1 cellular context compared by ENCODE assay signal in the genomic region with DNA sequence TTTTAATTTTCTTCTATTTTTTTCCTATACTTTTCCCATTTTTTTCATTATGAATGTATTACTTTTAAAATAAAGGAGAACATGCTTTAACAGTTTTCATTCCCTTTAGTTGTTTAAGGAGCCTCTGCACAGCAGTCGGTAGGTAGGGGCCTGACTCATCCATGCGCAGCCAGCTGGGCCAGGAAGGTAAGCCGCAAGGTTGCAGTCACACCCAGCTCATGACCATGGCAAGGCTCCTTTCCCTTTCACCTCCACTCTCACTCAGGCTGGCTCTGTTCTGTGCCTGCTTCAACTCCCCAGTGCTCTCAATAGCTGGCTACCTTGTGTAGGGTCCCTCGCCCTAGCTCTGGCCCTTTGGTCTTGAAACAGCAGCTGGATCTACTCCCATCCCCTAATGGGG.
TF ChIP-seq lines count a peak whose summit lies in the region.

No MANE protein-coding gene starts in this region.

TF ChIP-seq in WTC11, 78 proteins besides CTCF, POLR2A, EP300 and RAD21 (continued from another document):
- TF ChIP-seq, protein P1, sequence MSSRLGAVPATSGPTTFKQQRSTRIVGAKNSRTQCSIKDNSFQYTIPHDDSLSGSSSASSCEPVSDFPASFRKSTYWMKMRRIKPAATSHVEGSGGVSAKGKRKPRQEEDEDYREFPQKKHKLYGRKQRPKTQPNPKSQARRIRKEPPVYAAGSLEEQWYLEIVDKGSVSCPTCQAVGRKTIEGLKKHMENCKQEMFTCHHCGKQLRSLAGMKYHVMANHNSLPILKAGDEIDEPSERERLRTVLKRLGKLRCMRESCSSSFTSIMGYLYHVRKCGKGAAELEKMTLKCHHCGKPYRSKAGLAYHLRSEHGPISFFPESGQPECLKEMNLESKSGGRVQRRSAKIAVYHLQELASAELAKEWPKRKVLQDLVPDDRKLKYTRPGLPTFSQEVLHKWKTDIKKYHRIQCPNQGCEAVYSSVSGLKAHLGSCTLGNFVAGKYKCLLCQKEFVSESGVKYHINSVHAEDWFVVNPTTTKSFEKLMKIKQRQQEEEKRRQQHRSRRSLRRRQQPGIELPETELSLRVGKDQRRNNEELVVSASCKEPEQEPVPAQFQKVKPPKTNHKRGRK (CRISPR knock-in tag; IDR thresholded peaks at IDR 0.05; ENCODE audit: borderline replicate concordance) = no peak
- TF ChIP-seq, protein P2, sequence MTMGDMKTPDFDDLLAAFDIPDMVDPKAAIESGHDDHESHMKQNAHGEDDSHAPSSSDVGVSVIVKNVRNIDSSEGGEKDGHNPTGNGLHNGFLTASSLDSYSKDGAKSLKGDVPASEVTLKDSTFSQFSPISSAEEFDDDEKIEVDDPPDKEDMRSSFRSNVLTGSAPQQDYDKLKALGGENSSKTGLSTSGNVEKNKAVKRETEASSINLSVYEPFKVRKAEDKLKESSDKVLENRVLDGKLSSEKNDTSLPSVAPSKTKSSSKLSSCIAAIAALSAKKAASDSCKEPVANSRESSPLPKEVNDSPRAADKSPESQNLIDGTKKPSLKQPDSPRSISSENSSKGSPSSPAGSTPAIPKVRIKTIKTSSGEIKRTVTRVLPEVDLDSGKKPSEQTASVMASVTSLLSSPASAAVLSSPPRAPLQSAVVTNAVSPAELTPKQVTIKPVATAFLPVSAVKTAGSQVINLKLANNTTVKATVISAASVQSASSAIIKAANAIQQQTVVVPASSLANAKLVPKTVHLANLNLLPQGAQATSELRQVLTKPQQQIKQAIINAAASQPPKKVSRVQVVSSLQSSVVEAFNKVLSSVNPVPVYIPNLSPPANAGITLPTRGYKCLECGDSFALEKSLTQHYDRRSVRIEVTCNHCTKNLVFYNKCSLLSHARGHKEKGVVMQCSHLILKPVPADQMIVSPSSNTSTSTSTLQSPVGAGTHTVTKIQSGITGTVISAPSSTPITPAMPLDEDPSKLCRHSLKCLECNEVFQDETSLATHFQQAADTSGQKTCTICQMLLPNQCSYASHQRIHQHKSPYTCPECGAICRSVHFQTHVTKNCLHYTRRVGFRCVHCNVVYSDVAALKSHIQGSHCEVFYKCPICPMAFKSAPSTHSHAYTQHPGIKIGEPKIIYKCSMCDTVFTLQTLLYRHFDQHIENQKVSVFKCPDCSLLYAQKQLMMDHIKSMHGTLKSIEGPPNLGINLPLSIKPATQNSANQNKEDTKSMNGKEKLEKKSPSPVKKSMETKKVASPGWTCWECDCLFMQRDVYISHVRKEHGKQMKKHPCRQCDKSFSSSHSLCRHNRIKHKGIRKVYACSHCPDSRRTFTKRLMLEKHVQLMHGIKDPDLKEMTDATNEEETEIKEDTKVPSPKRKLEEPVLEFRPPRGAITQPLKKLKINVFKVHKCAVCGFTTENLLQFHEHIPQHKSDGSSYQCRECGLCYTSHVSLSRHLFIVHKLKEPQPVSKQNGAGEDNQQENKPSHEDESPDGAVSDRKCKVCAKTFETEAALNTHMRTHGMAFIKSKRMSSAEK (CRISPR knock-in tag; IDR thresholded peaks at IDR 0.05; ENCODE audit: borderline replicate concordance) = no peak
- TF ChIP-seq TEAD4 (CRISPR knock-in tag; IDR thresholded peaks at IDR 0.05) (no peak), CBFB (CRISPR knock-in tag; IDR thresholded peaks at IDR 0.05; ENCODE audit: low read depth) (no peak), ZNF416 (CRISPR knock-in tag; IDR thresholded peaks at IDR 0.05) (no peak), RORB (CRISPR knock-in tag; IDR thresholded peaks at IDR 0.05) (no peak), TP53 (CRISPR knock-in tag; IDR thresholded peaks at IDR 0.05) (no peak), CREB1 (CRISPR knock-in tag; IDR thresholded peaks at IDR 0.05) (no peak), SMAD4 (CRISPR knock-in tag; IDR thresholded peaks at IDR 0.05) (no peak)
- TF ChIP-seq, protein P3, sequence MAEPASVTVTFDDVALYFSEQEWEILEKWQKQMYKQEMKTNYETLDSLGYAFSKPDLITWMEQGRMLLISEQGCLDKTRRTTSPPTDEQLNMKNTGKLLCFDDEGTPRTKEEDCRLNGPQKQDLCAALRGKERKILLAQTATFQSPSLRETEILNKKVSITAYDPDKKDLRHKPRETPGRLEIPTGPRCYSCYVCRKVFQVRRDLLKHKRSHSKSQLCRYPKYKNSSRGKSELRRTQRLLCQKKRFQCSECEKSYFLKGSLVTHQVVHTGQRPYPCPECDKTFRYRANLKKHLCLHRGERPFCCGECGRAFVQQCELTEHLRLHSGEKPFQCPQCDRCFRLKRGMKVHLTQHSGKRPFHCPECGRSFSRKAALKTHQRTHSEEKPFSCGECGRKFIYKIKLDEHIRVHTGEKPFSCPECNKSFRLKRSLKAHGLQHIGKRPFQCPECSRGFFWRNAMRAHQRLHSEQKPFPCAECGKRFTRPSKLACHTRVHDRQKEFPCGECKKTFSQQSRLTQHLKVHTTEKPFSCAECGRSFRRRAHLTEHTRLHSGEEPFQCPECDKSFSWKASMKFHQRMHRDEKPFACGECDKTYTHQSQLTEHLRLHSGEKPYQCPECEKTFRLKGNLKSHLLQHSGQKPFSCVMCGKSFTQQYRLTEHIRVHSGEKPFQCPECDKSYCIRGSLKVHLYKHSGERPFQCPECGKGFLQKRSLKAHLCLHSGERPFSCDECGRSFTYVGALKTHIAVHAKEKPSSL (CRISPR knock-in tag; conservative IDR thresholded peaks at IDR 0.05) = no peak
- TF ChIP-seq, protein P4, sequence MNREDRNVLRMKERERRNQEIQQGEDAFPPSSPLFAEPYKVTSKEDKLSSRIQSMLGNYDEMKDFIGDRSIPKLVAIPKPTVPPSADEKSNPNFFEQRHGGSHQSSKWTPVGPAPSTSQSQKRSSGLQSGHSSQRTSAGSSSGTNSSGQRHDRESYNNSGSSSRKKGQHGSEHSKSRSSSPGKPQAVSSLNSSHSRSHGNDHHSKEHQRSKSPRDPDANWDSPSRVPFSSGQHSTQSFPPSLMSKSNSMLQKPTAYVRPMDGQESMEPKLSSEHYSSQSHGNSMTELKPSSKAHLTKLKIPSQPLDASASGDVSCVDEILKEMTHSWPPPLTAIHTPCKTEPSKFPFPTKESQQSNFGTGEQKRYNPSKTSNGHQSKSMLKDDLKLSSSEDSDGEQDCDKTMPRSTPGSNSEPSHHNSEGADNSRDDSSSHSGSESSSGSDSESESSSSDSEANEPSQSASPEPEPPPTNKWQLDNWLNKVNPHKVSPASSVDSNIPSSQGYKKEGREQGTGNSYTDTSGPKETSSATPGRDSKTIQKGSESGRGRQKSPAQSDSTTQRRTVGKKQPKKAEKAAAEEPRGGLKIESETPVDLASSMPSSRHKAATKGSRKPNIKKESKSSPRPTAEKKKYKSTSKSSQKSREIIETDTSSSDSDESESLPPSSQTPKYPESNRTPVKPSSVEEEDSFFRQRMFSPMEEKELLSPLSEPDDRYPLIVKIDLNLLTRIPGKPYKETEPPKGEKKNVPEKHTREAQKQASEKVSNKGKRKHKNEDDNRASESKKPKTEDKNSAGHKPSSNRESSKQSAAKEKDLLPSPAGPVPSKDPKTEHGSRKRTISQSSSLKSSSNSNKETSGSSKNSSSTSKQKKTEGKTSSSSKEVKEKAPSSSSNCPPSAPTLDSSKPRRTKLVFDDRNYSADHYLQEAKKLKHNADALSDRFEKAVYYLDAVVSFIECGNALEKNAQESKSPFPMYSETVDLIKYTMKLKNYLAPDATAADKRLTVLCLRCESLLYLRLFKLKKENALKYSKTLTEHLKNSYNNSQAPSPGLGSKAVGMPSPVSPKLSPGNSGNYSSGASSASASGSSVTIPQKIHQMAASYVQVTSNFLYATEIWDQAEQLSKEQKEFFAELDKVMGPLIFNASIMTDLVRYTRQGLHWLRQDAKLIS (CRISPR knock-in tag; IDR thresholded peaks at IDR 0.05; ENCODE audit: borderline replicate concordance) = no peak
- TF ChIP-seq, protein P5, sequence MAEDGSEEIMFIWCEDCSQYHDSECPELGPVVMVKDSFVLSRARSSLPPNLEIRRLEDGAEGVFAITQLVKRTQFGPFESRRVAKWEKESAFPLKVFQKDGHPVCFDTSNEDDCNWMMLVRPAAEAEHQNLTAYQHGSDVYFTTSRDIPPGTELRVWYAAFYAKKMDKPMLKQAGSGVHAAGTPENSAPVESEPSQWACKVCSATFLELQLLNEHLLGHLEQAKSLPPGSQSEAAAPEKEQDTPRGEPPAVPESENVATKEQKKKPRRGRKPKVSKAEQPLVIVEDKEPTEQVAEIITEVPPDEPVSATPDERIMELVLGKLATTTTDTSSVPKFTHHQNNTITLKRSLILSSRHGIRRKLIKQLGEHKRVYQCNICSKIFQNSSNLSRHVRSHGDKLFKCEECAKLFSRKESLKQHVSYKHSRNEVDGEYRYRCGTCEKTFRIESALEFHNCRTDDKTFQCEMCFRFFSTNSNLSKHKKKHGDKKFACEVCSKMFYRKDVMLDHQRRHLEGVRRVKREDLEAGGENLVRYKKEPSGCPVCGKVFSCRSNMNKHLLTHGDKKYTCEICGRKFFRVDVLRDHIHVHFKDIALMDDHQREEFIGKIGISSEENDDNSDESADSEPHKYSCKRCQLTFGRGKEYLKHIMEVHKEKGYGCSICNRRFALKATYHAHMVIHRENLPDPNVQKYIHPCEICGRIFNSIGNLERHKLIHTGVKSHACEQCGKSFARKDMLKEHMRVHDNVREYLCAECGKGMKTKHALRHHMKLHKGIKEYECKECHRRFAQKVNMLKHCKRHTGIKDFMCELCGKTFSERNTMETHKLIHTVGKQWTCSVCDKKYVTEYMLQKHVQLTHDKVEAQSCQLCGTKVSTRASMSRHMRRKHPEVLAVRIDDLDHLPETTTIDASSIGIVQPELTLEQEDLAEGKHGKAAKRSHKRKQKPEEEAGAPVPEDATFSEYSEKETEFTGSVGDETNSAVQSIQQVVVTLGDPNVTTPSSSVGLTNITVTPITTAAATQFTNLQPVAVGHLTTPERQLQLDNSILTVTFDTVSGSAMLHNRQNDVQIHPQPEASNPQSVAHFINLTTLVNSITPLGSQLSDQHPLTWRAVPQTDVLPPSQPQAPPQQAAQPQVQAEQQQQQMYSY (CRISPR knock-in tag; IDR thresholded peaks at IDR 0.05) = no peak
